ENCODE assay signal across 1 cellular context in the genomic region with DNA sequence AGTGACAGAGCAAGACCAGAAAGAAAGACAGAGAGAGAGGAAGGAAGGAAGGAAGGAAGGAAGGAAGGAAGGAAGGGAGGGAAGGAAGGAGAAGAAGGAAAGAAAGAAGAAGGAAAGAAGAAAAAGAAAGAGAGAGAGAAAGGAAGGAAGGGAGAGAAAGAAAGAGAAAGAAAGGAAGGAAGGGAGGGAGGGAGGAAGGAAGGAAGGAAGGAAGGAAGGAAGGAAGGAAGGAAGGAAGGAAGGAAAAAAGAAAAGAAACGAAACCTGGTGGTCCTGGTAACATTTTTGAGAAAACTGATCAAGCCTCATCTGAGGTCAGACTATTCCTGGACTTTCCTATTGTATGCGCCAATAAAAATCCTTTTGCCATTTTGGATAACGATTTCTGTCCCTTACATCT.
TF ChIP-seq lines count a peak whose summit lies in the region.

No MANE protein-coding gene starts in this region.

TF ChIP-seq in K562, 482 proteins besides CTCF, POLR2A, EP300 and RAD21 (continued from another document):
- TF ChIP-seq, protein P1, sequence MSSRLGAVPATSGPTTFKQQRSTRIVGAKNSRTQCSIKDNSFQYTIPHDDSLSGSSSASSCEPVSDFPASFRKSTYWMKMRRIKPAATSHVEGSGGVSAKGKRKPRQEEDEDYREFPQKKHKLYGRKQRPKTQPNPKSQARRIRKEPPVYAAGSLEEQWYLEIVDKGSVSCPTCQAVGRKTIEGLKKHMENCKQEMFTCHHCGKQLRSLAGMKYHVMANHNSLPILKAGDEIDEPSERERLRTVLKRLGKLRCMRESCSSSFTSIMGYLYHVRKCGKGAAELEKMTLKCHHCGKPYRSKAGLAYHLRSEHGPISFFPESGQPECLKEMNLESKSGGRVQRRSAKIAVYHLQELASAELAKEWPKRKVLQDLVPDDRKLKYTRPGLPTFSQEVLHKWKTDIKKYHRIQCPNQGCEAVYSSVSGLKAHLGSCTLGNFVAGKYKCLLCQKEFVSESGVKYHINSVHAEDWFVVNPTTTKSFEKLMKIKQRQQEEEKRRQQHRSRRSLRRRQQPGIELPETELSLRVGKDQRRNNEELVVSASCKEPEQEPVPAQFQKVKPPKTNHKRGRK (tag; IDR thresholded peaks at IDR 0.05): peak; percentile 77
- no peak for TF ChIP-seq FOXK1 (CRISPR knock-in tag; IDR thresholded peaks at IDR 0.05; ENCODE audit: borderline replicate concordance)
TF ChIP-seq in K562: peak in this region for 2.
